ENCODE assay signal across 8 cellular contexts in genomic region chr19:45428385-45429231, GRCh38. TPM values are rescaled to one million over a fixed set of nuclear protein-coding genes. Genes with fewer than 3 reads are reported as not detected.
DNase-seq lines count a peak whose midpoint lies in the region; ATAC-seq and TF ChIP-seq lines count a peak whose summit lies in the region.

No MANE protein-coding gene starts in this region.

- peaks cover 26% of the 10 kb centered on the region for H3K4me1 Mint-ChIP-seq in activated CD8-positive, alpha-beta memory T cell treated with anti-CD3 and anti-CD28 coated beads, Interleukin-2, amount 10 ng/mL, durations not matched to agents 7 days and 5 days
- peaks cover 11 to 26% (median 23%) of the 10 kb centered on the region in 3 donors for H3K4me1 Mint-ChIP-seq in T-cell
- peaks cover 16% of the 10 kb centered on the region for H3K4me1 Mint-ChIP-seq in nephron

- H3K9me3 ChIP-seq in esophagus squamous epithelium = no peaks in the 10 kb centered on the region
- H3K9me3 ChIP-seq in mucosa of descending colon = no peaks in the 10 kb centered on the region

- TF ChIP-seq CTCF in esophagus squamous epithelium (IDR thresholded peaks at IDR 0.05) (peak in 3 of 6 experiments; percentile 10 to 33 (median 24)), nephron (IDR thresholded peaks at IDR 0.05; ENCODE audit: unreplicated experiment in 3 of 3) (peak; percentile 18 to 46 (median 37)), mucosa of descending colon (IDR thresholded peaks at IDR 0.05) (no peak)

- peaks cover 12% of the 10 kb centered on the region for H3K27me3 Mint-ChIP-seq in activated CD8-positive, alpha-beta memory T cell treated with anti-CD3 and anti-CD28 coated beads, Interleukin-2, amount 10 ng/mL, durations not matched to agents 7 days and 5 days
- H3K27me3 Mint-ChIP-seq in T-cell = peaks cover 4 to 5% of the 10 kb centered on the region in 2 donors
- H3K27me3 Mint-ChIP-seq in nephron (ENCODE audit: low read depth) = no peaks in the 10 kb centered on the region

- peak overlapping the region; percentile 71 for H3K4me3 Mint-ChIP-seq in activated CD8-positive, alpha-beta memory T cell treated with anti-CD3 and anti-CD28 coated beads, Interleukin-2, amount 10 ng/mL, durations not matched to agents 7 days and 5 days
- H3K4me3 Mint-ChIP-seq in T-cell (peak overlapping the region; percentile 69 to 75 (median 71)), nephron (peak overlapping the region; percentile 85 to 92 (median 92))

- POLR2A ChIA-PET in T-cell (lab: Charles Lee) = no interaction called here

- H3K4me3 ChIP-seq in esophagus squamous epithelium (peak overlapping the region; percentile 20 to 69 (median 53)), mucosa of descending colon (no peak overlapping the region)

- CTCF ChIA-PET in activated CD8-positive, alpha-beta memory T cell treated with anti-CD3 and anti-CD28 coated beads, Interleukin-2, amount 10 ng/mL, durations not matched to agents 7 days and 5 days (lab: Charles Lee) = interaction anchor here (0.6 to 27.8 kb wide), 7 partner anchors 11 to 217 kb away, joined by 3 to 1113 read pairs (median 4); no protein-coding TSS in a partner anchor
- CTCF ChIA-PET in T-cell (lab: Charles Lee) = interaction anchor here in 1 of 2 donors (0.8 to 1.2 kb wide), 2 partner anchors 50 to 76 kb away, joined by 3 to 10 read pairs; no protein-coding TSS in a partner anchor

- no peaks in the 10 kb centered on the region for H3K36me3 Mint-ChIP-seq in activated CD8-positive, alpha-beta memory T cell treated with anti-CD3 and anti-CD28 coated beads, Interleukin-2, amount 10 ng/mL, durations not matched to agents 7 days and 5 days
- H3K36me3 Mint-ChIP-seq in T-cell = no peaks in the 10 kb centered on the region
- H3K36me3 Mint-ChIP-seq in nephron (ENCODE audit: low read depth) = no peaks in the 10 kb centered on the region

- H3K36me3 ChIP-seq in esophagus squamous epithelium (no peaks in the 10 kb centered on the region), mucosa of descending colon (ENCODE audit: low read depth) (no peaks in the 10 kb centered on the region)

- peak overlapping the region; percentile 38 to 88 (median 82) for H3K27ac ChIP-seq in esophagus squamous epithelium

- ATAC-seq in activated CD8-positive, alpha-beta memory T cell treated with anti-CD3 and anti-CD28 coated beads, Interleukin-2, amount 10 ng/mL, durations not matched to agents 7 days and 5 days = no peak
- ATAC-seq in T-cell (replicated peaks in 1 of 4) = no peak
- no peak for ATAC-seq in mucosa of descending colon

- WGBS in esophagus squamous epithelium, 2 donors = 9 to 15% methylated on average over 5 to 22 of the region's 73 CpGs

- H3K9me3 Mint-ChIP-seq in activated CD8-positive, alpha-beta memory T cell treated with anti-CD3 and anti-CD28 coated beads, Interleukin-2, amount 10 ng/mL, durations not matched to agents 7 days and 5 days (ENCODE audit: low read depth) = no peaks in the 10 kb centered on the region
- no peaks in the 10 kb centered on the region for H3K9me3 Mint-ChIP-seq in T-cell
- no peaks in the 10 kb centered on the region for H3K9me3 Mint-ChIP-seq in nephron

- intact Hi-C loops in esophagus squamous epithelium (cut with DNase I) = no loop called here
- intact Hi-C loops in mucosa of descending colon (cut with DNase I, micrococcal nuclease) = no loop called here

- peaks cover 0 to 8% (median 0%) of the 10 kb centered on the region in 4 donors for H3K27me3 ChIP-seq in esophagus squamous epithelium

- peaks cover 11 to 56% (median 18%) of the 10 kb centered on the region in 3 donors for H3K4me1 ChIP-seq in esophagus squamous epithelium
- H3K4me1 ChIP-seq in mucosa of descending colon (ENCODE audit: low read depth) = peaks cover 10% of the 10 kb centered on the region

- peak in 1 of 4 donors; percentile 13 for TF ChIP-seq POLR2A in esophagus squamous epithelium (IDR thresholded peaks at IDR 0.05)

- DNase-seq in activated CD8-positive, alpha-beta memory T cell treated with anti-CD3 and anti-CD28 coated beads, Interleukin-2, amount 10 ng/mL, durations not matched to agents 7 days and 5 days = no peak
- DNase-seq in activated CD8-positive, alpha-beta memory T cell treated with anti-CD3 and anti-CD28 coated beads for 24 hours = no peak
- DNase-seq in T-cell (no peak), esophagus squamous epithelium (lab: John Stamatoyannopoulos, UW) (no peak), mucosa of descending colon (no peak), mucosa of gallbladder (ENCODE audit: low spot score) (no peak), ureter (ENCODE audit: low spot score) (no peak)

- H3K27ac Mint-ChIP-seq in activated CD8-positive, alpha-beta memory T cell treated with anti-CD3 and anti-CD28 coated beads, Interleukin-2, amount 10 ng/mL, durations not matched to agents 7 days and 5 days = no peak overlapping the region
- H3K27ac Mint-ChIP-seq in T-cell = no peak overlapping the region
- H3K27ac Mint-ChIP-seq in nephron = peak overlapping the region; percentile 54 to 84 (median 82)

RNA-seq across cellular contexts. Expression of gene ERCC1, which starts 4.9 kb away (rescaled TPM):
- total RNA-seq in activated CD8-positive, alpha-beta memory T cell treated with anti-CD3 and anti-CD28 coated beads, Interleukin-2, amount 10 ng/mL, durations not matched to agents 7 days and 5 days = 10 to 100 TPM; 62.5 to 73.4 TPM
- total RNA-seq in T-cell (10 to 100 TPM; 41.7 to 55.4 (median 51.6) TPM), esophagus squamous epithelium (10 to 100 TPM; 27.7 to 80.9 (median 48.5) TPM), mucosa of descending colon (10 to 100 TPM; 37.7 to 51.2 (median 46.6) TPM), mucosa of gallbladder (57.0 TPM), ureter (78.3 TPM)

RNA-seq across cellular contexts. Expression of gene POLR1G, which starts 22.2 kb away (rescaled TPM):
- 10 to 100 TPM in 1 of 2 experiments, 1 to 10 TPM in 1; 8.9 to 12.2 TPM for total RNA-seq in activated CD8-positive, alpha-beta memory T cell treated with anti-CD3 and anti-CD28 coated beads, Interleukin-2, amount 10 ng/mL, durations not matched to agents 7 days and 5 days
- total RNA-seq in T-cell = 1 to 10 TPM in 3 of 5 donors, under 1 TPM in 2; 0.82 to 6.2 (median 5.0) TPM
- total RNA-seq in esophagus squamous epithelium = 10 to 100 TPM in 1 of 4 donors, 1 to 10 TPM in 3; 7.3 to 12.4 (median 9.8) TPM
- total RNA-seq in mucosa of descending colon = 1 to 10 TPM; 3.2 to 4.1 (median 3.2) TPM
- total RNA-seq in mucosa of gallbladder = 4.9 TPM
- total RNA-seq in ureter = 6.9 TPM

RNA-seq across cellular contexts. Expression of gene PPP1R13L, which starts 23.7 kb away (rescaled TPM):
- total RNA-seq in activated CD8-positive, alpha-beta memory T cell treated with anti-CD3 and anti-CD28 coated beads, Interleukin-2, amount 10 ng/mL, durations not matched to agents 7 days and 5 days = 10 to 100 TPM in 1 of 2 experiments, 1 to 10 TPM in 1; 6.4 to 11.7 TPM
- total RNA-seq in T-cell = 10 to 100 TPM in 4 of 5 donors, 1 to 10 TPM in 1; 7.9 to 15.7 (median 12.5) TPM
- 100 to 1,000 TPM in 2 of 4 donors, 10 to 100 TPM in 2; 53.1 to 166 (median 87.8) TPM for total RNA-seq in esophagus squamous epithelium
- total RNA-seq in mucosa of descending colon = 10 to 100 TPM; 21.1 to 36.7 (median 30.8) TPM
- 54.2 TPM for total RNA-seq in mucosa of gallbladder
- total RNA-seq in ureter = 108 TPM

RNA-seq across cellular contexts. Expression of gene FOSB, which starts 39.2 kb away (rescaled TPM):
- 10 to 100 TPM in 1 of 2 experiments, 1 to 10 TPM in 1; 5.6 to 98.6 TPM for total RNA-seq in activated CD8-positive, alpha-beta memory T cell treated with anti-CD3 and anti-CD28 coated beads, Interleukin-2, amount 10 ng/mL, durations not matched to agents 7 days and 5 days
- total RNA-seq in T-cell (1,000 to 10,000 TPM in 1 of 5 donors, 100 to 1,000 TPM in 1, 10 to 100 TPM in 1, 1 to 10 TPM in 2; 6.7 to 1,173 (median 10.4) TPM), esophagus squamous epithelium (1 to 10 TPM; 1.7 to 4.6 (median 2.5) TPM), mucosa of descending colon (10 to 100 TPM in 1 of 3 donors, 1 to 10 TPM in 1, under 1 TPM in 1; 0.58 to 10.3 (median 1.6) TPM), mucosa of gallbladder (7.2 TPM), ureter (1.5 TPM)

RNA-seq across cellular contexts. Expression of gene ERCC2, which starts 58.2 kb away (rescaled TPM):
- 10 to 100 TPM; 26.1 to 26.8 TPM for total RNA-seq in activated CD8-positive, alpha-beta memory T cell treated with anti-CD3 and anti-CD28 coated beads, Interleukin-2, amount 10 ng/mL, durations not matched to agents 7 days and 5 days
- total RNA-seq in T-cell = 10 to 100 TPM; 14.5 to 23.2 (median 21.3) TPM
- 1 to 10 TPM; 6.6 to 8.8 (median 7.2) TPM for total RNA-seq in esophagus squamous epithelium
- 10 to 100 TPM; 11.2 to 22.9 (median 14.7) TPM for total RNA-seq in mucosa of descending colon
- 23.8 TPM for total RNA-seq in mucosa of gallbladder
- total RNA-seq in ureter = 26.1 TPM

Comparison
In these comparisons a context has a peak if more than half of its experiments do, and no peak if none do; other contexts are left out.
1. H3K27ac Mint-ChIP-seq: peak in nephron (3 of 3); none in activated CD8-positive, alpha-beta memory T cell treated with anti-CD3 and anti-CD28 coated beads, Interleukin-2, amount 10 ng/mL, durations not matched to agents 7 days and 5 days (single experiment) and T-cell (0 of 2).
2. Peak in every context shown above with its lines, with median percentiles within 50 percentile points of each other: H3K4me3 Mint-ChIP-seq.